Comparison of ENCODE assay signal across 8 cellular contexts in the genomic region with DNA sequence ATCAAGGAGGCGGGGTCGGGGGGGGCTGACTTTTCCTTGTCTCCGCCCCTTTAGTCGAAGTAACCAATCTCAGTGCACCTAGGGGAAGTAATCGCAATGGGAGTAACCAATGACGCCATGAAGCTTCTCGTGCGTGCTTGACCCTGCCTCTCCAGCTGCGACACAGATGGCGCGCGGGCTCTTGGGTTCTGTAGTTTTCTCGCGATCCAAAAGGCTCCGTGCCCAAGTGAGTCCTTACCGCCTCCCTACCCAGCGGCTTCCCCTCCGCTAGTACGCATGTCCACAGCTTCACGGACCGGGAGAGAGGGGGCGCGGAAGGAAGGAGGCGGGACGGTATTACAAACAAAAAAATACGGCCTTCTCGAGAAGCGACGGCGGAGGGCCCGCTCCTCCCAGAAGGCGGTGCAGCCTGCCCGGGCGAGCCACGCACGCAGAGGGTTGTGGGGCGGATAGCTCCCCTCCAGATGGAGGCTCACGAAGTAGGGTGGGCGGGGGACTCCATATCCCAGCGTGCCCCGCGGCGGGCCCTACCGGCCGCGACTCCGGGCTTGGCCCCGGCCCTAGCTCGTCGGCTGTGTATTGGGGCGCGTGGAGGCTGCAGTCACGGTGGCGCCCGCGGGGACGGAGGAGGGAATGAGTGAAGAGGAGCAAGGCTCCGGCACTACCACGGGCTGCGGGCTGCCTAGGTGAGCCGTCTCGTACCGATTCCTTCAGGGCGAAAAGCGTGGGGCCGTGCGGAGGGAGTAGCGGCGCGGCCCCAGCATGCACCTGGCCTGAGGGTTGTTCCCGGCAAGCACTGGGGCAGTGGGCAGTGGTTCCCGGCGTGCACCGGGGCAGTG. TPM values are rescaled to one million over a fixed set of nuclear protein-coding genes. Genes with fewer than 3 reads are reported as not detected.
DNase-seq lines count a peak whose midpoint lies in the region; ATAC-seq and TF ChIP-seq lines count a peak whose summit lies in the region.

A gene with protein sequence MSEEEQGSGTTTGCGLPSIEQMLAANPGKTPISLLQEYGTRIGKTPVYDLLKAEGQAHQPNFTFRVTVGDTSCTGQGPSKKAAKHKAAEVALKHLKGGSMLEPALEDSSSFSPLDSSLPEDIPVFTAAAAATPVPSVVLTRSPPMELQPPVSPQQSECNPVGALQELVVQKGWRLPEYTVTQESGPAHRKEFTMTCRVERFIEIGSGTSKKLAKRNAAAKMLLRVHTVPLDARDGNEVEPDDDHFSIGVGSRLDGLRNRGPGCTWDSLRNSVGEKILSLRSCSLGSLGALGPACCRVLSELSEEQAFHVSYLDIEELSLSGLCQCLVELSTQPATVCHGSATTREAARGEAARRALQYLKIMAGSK (plus strand): TSS at position 508 of the 839 bp plus-strand sequence. CDS start 126 bp downstream, at position 634.

- no peak for TF ChIP-seq POLR2A in breast epithelium (IDR thresholded peaks at IDR 0.05)

- intact Hi-C loops in breast epithelium (cut with DNase I; ENCODE audit: low total_unique reads) = no loop called here

- peak within 1 kb of the TSS; percentile 55 for H2AFZ ChIP-seq in ACC112 (ENCODE audit: low read length, unreplicated experiment)

- H3K27ac ChIP-seq in ACC112 (ENCODE audit: low read depth, low read length) = peak within 1 kb of the TSS; percentile 93
- H3K27ac ChIP-seq in VCaP = peak within 1 kb of the TSS; percentile 99
- H3K27ac ChIP-seq in breast epithelium = peak within 1 kb of the TSS; percentile 99 to 100
- H3K27ac ChIP-seq in skeletal muscle tissue (ENCODE audit: low read depth, low read length) = peak within 1 kb of the TSS; percentile 97

- peaks cover 5% of the 10 kb centered on the region; the same call in 1 of the 2 replicates for H3K36me3 ChIP-seq in ACC112 (ENCODE audit: insufficient read depth, low read length)
- no peaks in the 10 kb centered on the region for H3K36me3 ChIP-seq in breast epithelium
- H3K36me3 ChIP-seq in skeletal muscle tissue (ENCODE audit: control insufficient read depth in 3 of 3, insufficient read depth in 3 of 3, low read length in 3 of 3) = peaks cover 10 to 24% (median 15%) of the 10 kb centered on the region in 3 donors

- H3K4me3 ChIP-seq in ACC112 (ENCODE audit: low read depth, low read length) (peak within 1 kb of the TSS; percentile 80), breast epithelium (peak within 1 kb of the TSS; percentile 63 to 70 (median 66)), iPS-18c (ENCODE audit: insufficient read depth, low read depth, low read length) (peak within 1 kb of the TSS; percentile 95), skeletal muscle tissue (ENCODE audit: low read length in 3 of 3) (peak within 1 kb of the TSS; percentile 86 to 96 (median 93))

- H3K4me1 ChIP-seq in ACC112 (ENCODE audit: control insufficient read depth, insufficient read depth, low read length, unreplicated experiment) (peaks cover 59% of the 10 kb centered on the region), breast epithelium (peaks cover 7 to 8% of the 10 kb centered on the region in 2 donors), skeletal muscle tissue (ENCODE audit: control insufficient read depth in 3 of 3, insufficient read depth in 3 of 3, low read length in 3 of 3) (peaks cover 38 to 58% (median 39%) of the 10 kb centered on the region in 3 donors)

- H3K9ac ChIP-seq in skeletal muscle tissue (ENCODE audit: low read depth in 1 of 3, low read length in 3 of 3) = peak within 1 kb of the TSS; percentile 89 to 99 (median 95)

- TF ChIP-seq CTCF in VCaP (conservative IDR thresholded peaks at IDR 0.05) (no peak), breast epithelium (IDR thresholded peaks at IDR 0.05) (no peak)

- H3K9me3 ChIP-seq in breast epithelium (no peaks in the 10 kb centered on the region), iPS-18c (ENCODE audit: control insufficient read depth, insufficient read depth, low read length) (no peaks in the 10 kb centered on the region), skeletal muscle tissue (ENCODE audit: control insufficient read depth in 3 of 3, low read length in 3 of 3) (no peaks in the 10 kb centered on the region)

- ATAC-seq in GM18870 (IDR thresholded peaks at IDR 0.05; ENCODE audit: unreplicated experiment) (peak; percentile 79), HG03135 (IDR thresholded peaks at IDR 0.05; ENCODE audit: unreplicated experiment) (peak; percentile 79)

- DNase-seq in NCI-H2196 treated with DMSO at 0.1 percent for 48 hours (lab: John Stamatoyannopoulos, UW; ENCODE audit: unreplicated experiment) (peak; percentile 98), breast epithelium (ENCODE audit: low spot score in 2 of 2) (peak; percentile 100)

- H3K27me3 ChIP-seq in ACC112 (ENCODE audit: insufficient read depth, low read length) = no peaks in the 10 kb centered on the region
- no peaks in the 10 kb centered on the region for H3K27me3 ChIP-seq in breast epithelium
- H3K27me3 ChIP-seq in skeletal muscle tissue (ENCODE audit: control insufficient read depth in 3 of 3, insufficient read depth in 3 of 3, low read length in 3 of 3) = no peaks in the 10 kb centered on the region

- H3K79me2 ChIP-seq in ACC112 (ENCODE audit: control insufficient read depth, insufficient read depth, low read length, unreplicated experiment) = peaks cover 39% of the 10 kb centered on the region

RNA-seq across cellular contexts. Expression of the gene that starts here (rescaled TPM):
- total RNA-seq in breast epithelium (10 to 100 TPM; 24.8 to 45.1 (median 37.0) TPM), skeletal muscle tissue (29.7 TPM)

Comparison
In these comparisons a context has a peak if more than half of its experiments do, and no peak if none do; other contexts are left out.
1. Peak in every context shown above with its lines: DNase-seq, ATAC-seq, H3K4me3 ChIP-seq and H3K27ac ChIP-seq.